1 cellular context compared by ENCODE assay signal in genomic region chr6:116570856-116571682, GRCh38.
A peak's percentile ranks its signal among the peaks of the same experiment; 100 is the strongest.
TF ChIP-seq lines count a peak whose summit lies in the region.

Gene RWDD1, plus strand, starts transcription at chr6:116571504. Its CDS starts 79 bp downstream, at chr6:116571583.

TF ChIP-seq in HepG2, 621 proteins besides CTCF, POLR2A, EP300 and RAD21 (continued from another document and continues in another):
- TF ChIP-seq, protein P1, sequence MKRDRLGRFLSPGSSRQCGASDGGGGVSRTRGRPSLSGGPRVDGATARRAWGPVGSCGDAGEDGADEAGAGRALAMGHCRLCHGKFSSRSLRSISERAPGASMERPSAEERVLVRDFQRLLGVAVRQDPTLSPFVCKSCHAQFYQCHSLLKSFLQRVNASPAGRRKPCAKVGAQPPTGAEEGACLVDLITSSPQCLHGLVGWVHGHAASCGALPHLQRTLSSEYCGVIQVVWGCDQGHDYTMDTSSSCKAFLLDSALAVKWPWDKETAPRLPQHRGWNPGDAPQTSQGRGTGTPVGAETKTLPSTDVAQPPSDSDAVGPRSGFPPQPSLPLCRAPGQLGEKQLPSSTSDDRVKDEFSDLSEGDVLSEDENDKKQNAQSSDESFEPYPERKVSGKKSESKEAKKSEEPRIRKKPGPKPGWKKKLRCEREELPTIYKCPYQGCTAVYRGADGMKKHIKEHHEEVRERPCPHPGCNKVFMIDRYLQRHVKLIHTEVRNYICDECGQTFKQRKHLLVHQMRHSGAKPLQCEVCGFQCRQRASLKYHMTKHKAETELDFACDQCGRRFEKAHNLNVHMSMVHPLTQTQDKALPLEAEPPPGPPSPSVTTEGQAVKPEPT (CRISPR knock-in tag; IDR thresholded peaks at IDR 0.05; ENCODE audit: low read depth), result peak; percentile 97
- TF ChIP-seq ZNF782 (CRISPR knock-in tag; IDR thresholded peaks at IDR 0.05; ENCODE audit: borderline replicate concordance), result peak; percentile 97; the same call in 1 of the 2 replicates
- TF ChIP-seq, protein P2, sequence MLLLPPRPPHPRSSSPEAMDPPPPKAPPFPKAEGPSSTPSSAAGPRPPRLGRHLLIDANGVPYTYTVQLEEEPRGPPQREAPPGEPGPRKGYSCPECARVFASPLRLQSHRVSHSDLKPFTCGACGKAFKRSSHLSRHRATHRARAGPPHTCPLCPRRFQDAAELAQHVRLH (CRISPR knock-in tag; IDR thresholded peaks at IDR 0.05; ENCODE audit: borderline replicate concordance, low read depth), result peak; percentile 98
- TF ChIP-seq, protein P3, sequence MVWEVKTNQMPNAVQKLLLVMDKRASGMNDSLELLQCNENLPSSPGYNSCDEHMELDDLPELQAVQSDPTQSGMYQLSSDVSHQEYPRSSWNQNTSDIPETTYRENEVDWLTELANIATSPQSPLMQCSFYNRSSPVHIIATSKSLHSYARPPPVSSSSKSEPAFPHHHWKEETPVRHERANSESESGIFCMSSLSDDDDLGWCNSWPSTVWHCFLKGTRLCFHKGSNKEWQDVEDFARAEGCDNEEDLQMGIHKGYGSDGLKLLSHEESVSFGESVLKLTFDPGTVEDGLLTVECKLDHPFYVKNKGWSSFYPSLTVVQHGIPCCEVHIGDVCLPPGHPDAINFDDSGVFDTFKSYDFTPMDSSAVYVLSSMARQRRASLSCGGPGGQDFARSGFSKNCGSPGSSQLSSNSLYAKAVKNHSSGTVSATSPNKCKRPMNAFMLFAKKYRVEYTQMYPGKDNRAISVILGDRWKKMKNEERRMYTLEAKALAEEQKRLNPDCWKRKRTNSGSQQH (CRISPR knock-in tag; IDR thresholded peaks at IDR 0.05; ENCODE audit: low read depth), result peak; percentile 40
- TF ChIP-seq ZSCAN5A (CRISPR knock-in tag; IDR thresholded peaks at IDR 0.05; ENCODE audit: borderline replicate concordance), result peak; percentile 93
- TF ChIP-seq EZH2 (conservative IDR thresholded peaks at IDR 0.05; ENCODE audit: low read depth, low read length), result no peak
- TF ChIP-seq ZNF382 (CRISPR knock-in tag; IDR thresholded peaks at IDR 0.05; ENCODE audit: borderline replicate concordance), result no peak
- TF ChIP-seq, protein P4, sequence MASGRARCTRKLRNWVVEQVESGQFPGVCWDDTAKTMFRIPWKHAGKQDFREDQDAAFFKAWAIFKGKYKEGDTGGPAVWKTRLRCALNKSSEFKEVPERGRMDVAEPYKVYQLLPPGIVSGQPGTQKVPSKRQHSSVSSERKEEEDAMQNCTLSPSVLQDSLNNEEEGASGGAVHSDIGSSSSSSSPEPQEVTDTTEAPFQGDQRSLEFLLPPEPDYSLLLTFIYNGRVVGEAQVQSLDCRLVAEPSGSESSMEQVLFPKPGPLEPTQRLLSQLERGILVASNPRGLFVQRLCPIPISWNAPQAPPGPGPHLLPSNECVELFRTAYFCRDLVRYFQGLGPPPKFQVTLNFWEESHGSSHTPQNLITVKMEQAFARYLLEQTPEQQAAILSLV (CRISPR knock-in tag; IDR thresholded peaks at IDR 0.05; ENCODE audit: borderline replicate concordance), result peak; percentile 99; the same call in 1 of the 2 replicates
- peak; percentile 99 for TF ChIP-seq SMAD1 (CRISPR knock-in tag; IDR thresholded peaks at IDR 0.05; ENCODE audit: borderline replicate concordance, low read depth)
- no peak for TF ChIP-seq ZNF329 (CRISPR knock-in tag; IDR thresholded peaks at IDR 0.05; ENCODE audit: low read depth)
- TF ChIP-seq, protein P5, sequence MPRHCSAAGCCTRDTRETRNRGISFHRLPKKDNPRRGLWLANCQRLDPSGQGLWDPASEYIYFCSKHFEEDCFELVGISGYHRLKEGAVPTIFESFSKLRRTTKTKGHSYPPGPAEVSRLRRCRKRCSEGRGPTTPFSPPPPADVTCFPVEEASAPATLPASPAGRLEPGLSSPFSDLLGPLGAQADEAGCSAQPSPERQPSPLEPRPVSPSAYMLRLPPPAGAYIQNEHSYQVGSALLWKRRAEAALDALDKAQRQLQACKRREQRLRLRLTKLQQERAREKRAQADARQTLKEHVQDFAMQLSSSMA (CRISPR knock-in tag; IDR thresholded peaks at IDR 0.05), result no peak
- peak; percentile 100 for TF ChIP-seq ZNF501 (CRISPR knock-in tag; IDR thresholded peaks at IDR 0.05)
- TF ChIP-seq AHDC1 (CRISPR knock-in tag; IDR thresholded peaks at IDR 0.05; ENCODE audit: borderline replicate concordance), result peak; percentile 43; the same call in 1 of the 2 replicates
- TF ChIP-seq, protein P6, sequence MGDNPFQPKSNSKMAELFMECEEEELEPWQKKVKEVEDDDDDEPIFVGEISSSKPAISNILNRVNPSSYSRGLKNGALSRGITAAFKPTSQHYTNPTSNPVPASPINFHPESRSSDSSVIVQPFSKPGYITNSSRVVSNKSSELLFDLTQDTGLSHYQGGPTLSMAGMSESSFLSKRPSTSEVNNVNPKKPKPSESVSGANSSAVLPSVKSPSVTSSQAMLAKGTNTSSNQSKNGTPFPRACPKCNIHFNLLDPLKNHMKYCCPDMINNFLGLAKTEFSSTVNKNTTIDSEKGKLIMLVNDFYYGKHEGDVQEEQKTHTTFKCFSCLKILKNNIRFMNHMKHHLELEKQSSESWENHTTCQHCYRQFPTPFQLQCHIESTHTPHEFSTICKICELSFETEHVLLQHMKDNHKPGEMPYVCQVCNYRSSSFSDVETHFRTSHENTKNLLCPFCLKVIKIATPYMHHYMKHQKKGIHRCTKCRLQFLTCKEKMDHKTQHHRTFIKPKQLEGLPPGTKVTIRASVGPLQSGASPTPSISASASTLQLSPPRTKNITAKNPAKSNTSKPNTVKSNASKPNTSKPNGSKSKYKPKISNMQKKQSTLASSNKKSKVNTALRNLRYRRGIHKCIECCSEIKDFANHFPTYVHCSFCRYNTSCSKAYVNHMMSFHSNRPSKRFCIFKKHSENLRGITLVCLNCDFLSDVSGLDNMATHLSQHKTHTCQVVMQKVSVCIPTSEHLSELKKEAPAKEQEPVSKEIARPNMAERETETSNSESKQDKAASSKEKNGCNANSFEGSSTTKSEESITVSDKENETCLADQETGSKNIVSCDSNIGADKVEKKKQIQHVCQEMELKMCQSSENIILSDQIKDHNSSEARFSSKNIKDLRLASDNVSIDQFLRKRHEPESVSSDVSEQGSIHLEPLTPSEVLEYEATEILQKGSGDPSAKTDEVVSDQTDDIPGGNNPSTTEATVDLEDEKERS (CRISPR knock-in tag; IDR thresholded peaks at IDR 0.05), result peak; percentile 89
- no peak for TF ChIP-seq CHD4 (IDR thresholded peaks at IDR 0.05; ENCODE audit: borderline replicate concordance, low read length)
- peak; percentile 2 to 84; a peak in 3 of 4 replicates for TF ChIP-seq MAFK (conservative IDR thresholded peaks at IDR 0.05 in 1 of 2, IDR thresholded peaks at IDR 0.05 in 1 of 2; ENCODE audit: low read length in 2 of 2)
- TF ChIP-seq PRDM4 (CRISPR knock-in tag; IDR thresholded peaks at IDR 0.05; ENCODE audit: borderline replicate concordance), result no peak
- peak; percentile 95 for TF ChIP-seq ZNF563 (CRISPR knock-in tag; IDR thresholded peaks at IDR 0.05)
- TF ChIP-seq NR0B2 (CRISPR knock-in tag; IDR thresholded peaks at IDR 0.05), result peak; percentile 93
- TF ChIP-seq, protein P7, sequence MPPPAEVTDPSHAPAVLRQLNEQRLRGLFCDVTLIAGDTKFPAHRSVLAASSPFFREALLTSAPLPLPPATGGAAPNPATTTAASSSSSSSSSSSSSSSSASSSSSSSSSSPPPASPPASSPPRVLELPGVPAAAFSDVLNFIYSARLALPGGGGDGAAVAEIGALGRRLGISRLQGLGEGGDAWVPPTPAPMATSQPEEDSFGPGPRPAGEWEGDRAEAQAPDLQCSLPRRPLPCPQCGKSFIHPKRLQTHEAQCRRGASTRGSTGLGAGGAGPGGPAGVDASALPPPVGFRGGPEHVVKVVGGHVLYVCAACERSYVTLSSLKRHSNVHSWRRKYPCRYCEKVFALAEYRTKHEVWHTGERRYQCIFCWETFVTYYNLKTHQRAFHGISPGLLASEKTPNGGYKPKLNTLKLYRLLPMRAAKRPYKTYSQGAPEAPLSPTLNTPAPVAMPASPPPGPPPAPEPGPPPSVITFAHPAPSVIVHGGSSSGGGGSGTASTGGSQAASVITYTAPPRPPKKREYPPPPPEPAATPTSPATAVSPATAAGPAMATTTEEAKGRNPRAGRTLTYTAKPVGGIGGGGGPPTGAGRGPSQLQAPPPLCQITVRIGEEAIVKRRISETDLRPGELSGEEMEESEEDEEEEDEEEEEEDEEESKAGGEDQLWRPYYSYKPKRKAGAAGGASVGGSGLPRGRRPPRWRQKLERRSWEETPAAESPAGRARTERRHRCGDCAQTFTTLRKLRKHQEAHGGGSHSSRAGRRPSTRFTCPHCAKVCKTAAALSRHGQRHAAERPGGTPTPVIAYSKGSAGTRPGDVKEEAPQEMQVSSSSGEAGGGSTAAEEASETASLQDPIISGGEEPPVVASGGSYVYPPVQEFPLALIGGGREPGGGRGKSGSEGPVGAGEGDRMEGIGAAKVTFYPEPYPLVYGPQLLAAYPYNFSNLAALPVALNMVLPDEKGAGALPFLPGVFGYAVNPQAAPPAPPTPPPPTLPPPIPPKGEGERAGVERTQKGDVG (CRISPR knock-in tag; IDR thresholded peaks at IDR 0.05; ENCODE audit: borderline replicate concordance), result peak; percentile 96
- TF ChIP-seq ZNF564 (CRISPR knock-in tag; IDR thresholded peaks at IDR 0.05), result peak; percentile 91; the same call in 1 of the 2 replicates
- no peak for TF ChIP-seq ZNF30 (CRISPR knock-in tag; IDR thresholded peaks at IDR 0.05)
- TF ChIP-seq ZNF891 (CRISPR knock-in tag; IDR thresholded peaks at IDR 0.05), result peak; percentile 65
